ENCODE assay signal across 21 cellular contexts in genomic region chr12:63948211-63948610, GRCh38.
"Had no signal": no experiment of that assay in that cellular context is flagged by ENCODE, and none has a peak within 500 bp of the region (broad histone marks: within the 10 kb centered on the region; RNA-seq: fewer than 3 reads in every experiment).

No MANE protein-coding gene starts in this region.

- FAIRE-seq: endothelial cell of umbilical vein had no signal

- H3K27ac ChIP-seq: body of pancreas, cardiac muscle cell, left ventricle myocardium inferior, neutrophil, parathyroid adenoma, thyroid gland, upper lobe of right lung had no signal

- H3K36me3 ChIP-seq: cardiac muscle cell, left ventricle myocardium inferior, neutrophil, thyroid gland, upper lobe of right lung had no signal

- H3K27me3 ChIP-seq: body of pancreas, cardiac muscle cell, neutrophil, thyroid gland, upper lobe of right lung had no signal

- DNase-seq: activated CD4-positive, alpha-beta memory T cell treated with anti-CD3 and anti-CD28 coated beads for 36 hours; activated CD4-positive, alpha-beta T cell treated with anti-CD3 and anti-CD28 coated beads for 48 hours; activated effector memory CD4-positive, alpha-beta T cell treated with anti-CD3 and anti-CD28 coated beads, Interleukin-2, amount 50 U/mL, for 16 hours; activated naive CD4-positive, alpha-beta T cell treated with anti-CD3 and anti-CD28 coated beads, Interleukin-2, amount 50 U/mL, for 16 hours; activated naive CD8-positive, alpha-beta T cell treated with anti-CD3 and anti-CD28 coated beads, Interleukin-2, amount 50 U/mL, for 24 hours; activated T-cell treated with anti-CD3 and anti-CD28 coated beads, Interleukin-2, amount 50 U/mL, for 72 hours; body of pancreas; effector CD4-positive, alpha-beta T cell; hippocampal formation; left ventricle myocardium inferior; right cardiac atrium; stimulated activated CD4-positive, alpha-beta T cell treated with anti-CD3 and anti-CD28 coated beads, Interleukin-12 subunit alpha, Interleukin-12 subunit beta, amount 100 ng/mL, for 4 hours; substantia nigra; thyroid gland; upper lobe of right lung had no signal

- H3K4me3 ChIP-seq: body of pancreas, cardiac muscle cell, left ventricle myocardium inferior, thyroid gland, upper lobe of right lung had no signal

- H3K79me2 ChIP-seq: parathyroid adenoma had no signal

- ATAC-seq: activated naive CD8-positive, alpha-beta T cell treated with anti-CD3 and anti-CD28 coated beads, Interleukin-2, amount 50 U/mL, for 24 hours; activated T-cell treated with anti-CD3 and anti-CD28 coated beads, Interleukin-2, amount 50 U/mL, for 72 hours; body of pancreas; esophagus mucosa; natural killer cell treated with Interleukin-12 subunit alpha and Interleukin-12 subunit beta and Interleukin-15 and Interleukin-18, amount 100 ng/mL, for 72 hours; right cardiac atrium; upper lobe of right lung had no signal

- H3K9me3 ChIP-seq: body of pancreas, left ventricle myocardium inferior, neutrophil, thyroid gland, upper lobe of right lung had no signal

- H2AFZ ChIP-seq: parathyroid adenoma had no signal
